ENCODE assay signal across 8 cellular contexts in genomic region chr6:33318426-33319073, GRCh38. TPM values are rescaled to one million over a fixed set of nuclear protein-coding genes. Genes with fewer than 3 reads are reported as not detected.
DNase-seq lines count a peak whose midpoint lies in the region; ATAC-seq and TF ChIP-seq lines count a peak whose summit lies in the region.

No MANE protein-coding gene starts in this region.

- peaks cover 65% of the 10 kb centered on the region for H3K4me1 ChIP-seq in CD8-positive, alpha-beta T cell (ENCODE audit: insufficient read depth, low read length)
- peaks cover 51% of the 10 kb centered on the region for H3K4me1 ChIP-seq in PC-9 (replicated peaks; ENCODE audit: insufficient read depth)
- H3K4me1 ChIP-seq in parathyroid adenoma = peaks cover 51% of the 10 kb centered on the region

- ATAC-seq in CD8-positive, alpha-beta T cell = no peak
- ATAC-seq in HG02970 (IDR thresholded peaks at IDR 0.05; ENCODE audit: low FRiP score, unreplicated experiment) (no peak), GM19463 (IDR thresholded peaks at IDR 0.05; ENCODE audit: unreplicated experiment) (no peak)

- no peak for DNase-seq in CD8-positive, alpha-beta T cell
- DNase-seq in PC-9 (no peak), epithelial cell of esophagus (ENCODE audit: low read depth) (no peak), NCI-H1417 treated with DMSO at 0.1 percent for 48 hours (lab: John Stamatoyannopoulos, UW) (no peak), posterior vena cava (ENCODE audit: low spot score) (no peak)

- TF ChIP-seq CTCF in CD8-positive, alpha-beta T cell (IDR thresholded peaks at IDR 0.05) = no peak
- TF ChIP-seq CTCF in PC-9 (conservative IDR thresholded peaks at IDR 0.05) = no peak
- no peak for TF ChIP-seq CTCF in epithelial cell of esophagus (IDR thresholded peaks at IDR 0.05; ENCODE audit: insufficient read depth, low read depth, low read length, missing control alignments)
- TF ChIP-seq CTCF in parathyroid adenoma (IDR thresholded peaks at IDR 0.05) = no peak

- intact Hi-C loops in CD8-positive, alpha-beta T cell (cut with DNase I, micrococcal nuclease) = loop anchor here (1.0 to 10.0 kb wide), 6 partner anchors 26 to 1124 kb away; partner anchors contain the start of genes GPSM3 (in 1 of the 2), KIFC1 (in 1 of the 2), PBX2 (in 1 of the 2) and RPS18 (in 1 of the 2)
- intact Hi-C loops in PC-9 (cut with micrococcal nuclease; ENCODE audit: unreplicated experiment) = loop anchor here (10.0 kb wide), 1 partner anchor 256 kb away; no protein-coding TSS in a partner anchor
- intact Hi-C loops in posterior vena cava (cut with DNase I) = no loop called here

- no peaks in the 10 kb centered on the region for H3K9me2 ChIP-seq in PC-9 (ENCODE audit: insufficient read depth)

- H3K4me2 ChIP-seq in PC-9 (peak overlapping the region; percentile 97), parathyroid adenoma (ENCODE audit: low read length) (peak overlapping the region; percentile 78)

- no peaks in the 10 kb centered on the region for H4K20me1 ChIP-seq in PC-9 (ENCODE audit: insufficient read depth)

- H3K79me2 ChIP-seq in PC-9 (ENCODE audit: low read depth) (peaks cover 49% of the 10 kb centered on the region), parathyroid adenoma (peaks cover 7% of the 10 kb centered on the region)

- peak overlapping the region; percentile 99 for H3K4me3 Mint-ChIP-seq in CD8-positive, alpha-beta T cell

- peak overlapping the region; percentile 69; the same call in 1 of the 2 replicates for H2AFZ ChIP-seq in PC-9
- no peak overlapping the region for H2AFZ ChIP-seq in parathyroid adenoma

- H3K27ac Mint-ChIP-seq in CD8-positive, alpha-beta T cell = peak overlapping the region; percentile 97

- peak overlapping the region; percentile 78 for H3K4me3 ChIP-seq in CD8-positive, alpha-beta T cell (ENCODE audit: low read depth, low read length)
- peak overlapping the region; percentile 49 for H3K4me3 ChIP-seq in PC-9
- H3K4me3 ChIP-seq in epithelial cell of esophagus (ENCODE audit: low read length) = peak overlapping the region; percentile 68
- peak overlapping the region; percentile 84 for H3K4me3 ChIP-seq in parathyroid adenoma (ENCODE audit: low read depth, low read length)

- H3K27me3 Mint-ChIP-seq in CD8-positive, alpha-beta T cell (ENCODE audit: low read depth) = no peaks in the 10 kb centered on the region

- POLR2A ChIA-PET in CD8-positive, alpha-beta T cell (lab: Charles Lee) = interaction anchor here (0.7 to 3.9 kb wide), 11 partner anchors 8 to 346 kb away, joined by 3 to 28 read pairs (median 7); partner anchors contain the start of genes B3GALT4, CUTA, PFDN6 and RGL2
- POLR2A ChIA-PET in PC-9 (lab: Charles Lee; ENCODE audit: unreplicated experiment) = interaction anchor here (0.5 to 1.1 kb wide), 8 partner anchors 18 to 1064 kb away, joined by 3 to 25 read pairs (median 4); partner anchors contain the start of gene RGL2

- peaks cover 83% of the 10 kb centered on the region for H3K4me1 Mint-ChIP-seq in CD8-positive, alpha-beta T cell (ENCODE audit: low read depth)

- CTCF ChIA-PET in CD8-positive, alpha-beta T cell (lab: Charles Lee) = interaction anchor here (0.9 to 4.4 kb wide), 6 partner anchors 20 to 121 kb away, joined by 3 to 40 read pairs (median 4); partner anchors contain the start of gene RGL2
- CTCF ChIA-PET in PC-9 (lab: Charles Lee) = interaction anchor here (0.7 kb wide), 2 partner anchors 19 to 188 kb away, joined by 3 to 6 read pairs; no protein-coding TSS in a partner anchor

- H3K27me3 ChIP-seq in CD8-positive, alpha-beta T cell (ENCODE audit: insufficient read depth, low read length) = no peaks in the 10 kb centered on the region
- no peaks in the 10 kb centered on the region for H3K27me3 ChIP-seq in PC-9 (ENCODE audit: insufficient read depth, low read depth)
- H3K27me3 ChIP-seq in parathyroid adenoma (ENCODE audit: control insufficient read depth, insufficient read depth, low read length) = no peaks in the 10 kb centered on the region

- no TSS peak for BruUV-seq in PC-9 (replicated peaks; lab: Mats Ljungman, UMichigan)

- no peak overlapping the region for H3K27ac ChIP-seq in CD8-positive, alpha-beta T cell (ENCODE audit: low read depth, low read length)
- H3K27ac ChIP-seq in PC-9 (peak overlapping the region; percentile 66), parathyroid adenoma (peak overlapping the region; percentile 86)

- H3K36me3 Mint-ChIP-seq in CD8-positive, alpha-beta T cell = peaks cover 63% of the 10 kb centered on the region

- H3F3A ChIP-seq in PC-9 (ENCODE audit: insufficient read depth, low read depth) = peaks cover 52% of the 10 kb centered on the region

- no peaks in the 10 kb centered on the region for H3K9me3 ChIP-seq in CD8-positive, alpha-beta T cell (ENCODE audit: low read length)
- H3K9me3 ChIP-seq in PC-9 (ENCODE audit: insufficient read depth, low read depth) = no peaks in the 10 kb centered on the region
- H3K9me3 ChIP-seq in parathyroid adenoma (ENCODE audit: control insufficient read depth, low read length) = no peaks in the 10 kb centered on the region

- peaks cover 30% of the 10 kb centered on the region for H3K36me3 ChIP-seq in CD8-positive, alpha-beta T cell (ENCODE audit: insufficient read depth, low read length)
- H3K36me3 ChIP-seq in PC-9 (ENCODE audit: low read depth) = peaks cover 20% of the 10 kb centered on the region; the same call in 1 of the 2 replicates
- no peaks in the 10 kb centered on the region for H3K36me3 ChIP-seq in parathyroid adenoma (ENCODE audit: control insufficient read depth, insufficient read depth, low read length)

- no peak overlapping the region for H3K9ac ChIP-seq in parathyroid adenoma

- H3K9me3 Mint-ChIP-seq in CD8-positive, alpha-beta T cell = no peaks in the 10 kb centered on the region

RNA-seq across cellular contexts. Expression of gene ZBTB22, which starts 1.0 kb away (rescaled TPM):
- total RNA-seq in CD8-positive, alpha-beta T cell = 1 to 10 TPM; 8.8 to 9.3 TPM
- total RNA-seq in PC-9 (2021) (16.5 and 20.8 TPM in 2 replicates), posterior vena cava (10 to 100 TPM; 15.7 to 17.0 TPM)

RNA-seq across cellular contexts. Expression of gene DAXX, which starts 4.2 kb away (rescaled TPM):
- 10 to 100 TPM; 13.7 to 14.2 TPM for total RNA-seq in CD8-positive, alpha-beta T cell
- total RNA-seq in PC-9 (2021) (60.1 and 61.6 TPM in 2 replicates), posterior vena cava (10 to 100 TPM; 30.3 to 42.3 TPM)

RNA-seq across cellular contexts. Expression of gene TAPBP, which starts 4.7 kb away (rescaled TPM):
- total RNA-seq in CD8-positive, alpha-beta T cell = 100 to 1,000 TPM; 246 TPM
- total RNA-seq in PC-9 (2021) = 156 and 194 TPM in 2 replicates
- total RNA-seq in posterior vena cava = 10 to 100 TPM; 57.7 to 65.8 TPM

RNA-seq across cellular contexts. Expression of gene RGL2, which starts 19.8 kb away (rescaled TPM):
- 10 to 100 TPM; 28.8 to 29.7 TPM for total RNA-seq in CD8-positive, alpha-beta T cell
- total RNA-seq in PC-9 (2021) (99.3 and 102 TPM in 2 replicates), posterior vena cava (10 to 100 TPM; 52.4 to 52.8 TPM)

RNA-seq across cellular contexts. Expression of gene PFDN6, which starts 29.1 kb away (rescaled TPM):
- 10 to 100 TPM in 1 of 2 experiments, 1 to 10 TPM in 1; 9.4 to 11.2 TPM for total RNA-seq in CD8-positive, alpha-beta T cell
- 51.5 and 57.2 TPM in 2 replicates for total RNA-seq in PC-9 (2021)
- total RNA-seq in posterior vena cava = 10 to 100 TPM; 29.1 to 31.0 TPM

Comparison
In these comparisons a context has a peak if more than half of its experiments do, and no peak if none do; other contexts are left out.
1. intact Hi-C loops: an anchor here in CD8-positive, alpha-beta T cell (1.0 to 10.0 kb wide) and PC-9 (10.0 kb wide); none called in posterior vena cava.